Comparison of ENCODE assay signal across 33 cellular contexts in genomic region chr4:41715155-41715554, GRCh38. TPM values are rescaled to one million over a fixed set of nuclear protein-coding genes. Genes with fewer than 3 reads are reported as not detected.
"Had no signal": no experiment of that assay in that cellular context is flagged by ENCODE, and none has a peak within 500 bp of the region (broad histone marks: within the 10 kb centered on the region; RNA-seq: fewer than 3 reads in every experiment).

No MANE protein-coding gene starts in this region.

- H3K4me3 Mint-ChIP-seq: dendritic cell treated with granulocyte-macrophage colony-stimulating factor and Interleukin-4, amounts not matched to agents 40 ng/mL and 50 ng/mL, for 4 days; effector memory CD8-positive, alpha-beta T cell; endodermal cell; mesothelial cell of epicardium; naive B cell; naive thymus-derived CD8-positive, alpha-beta T cell had no signal

- H3K27ac Mint-ChIP-seq: dendritic cell treated with granulocyte-macrophage colony-stimulating factor and Interleukin-4, amounts not matched to agents 40 ng/mL and 50 ng/mL, for 4 days; effector memory CD8-positive, alpha-beta T cell; endodermal cell; mesothelial cell of epicardium; naive thymus-derived CD8-positive, alpha-beta T cell had no signal

- H3K36me3 Mint-ChIP-seq: mesothelial cell of epicardium, naive B cell had no signal

- H3K36me3 ChIP-seq: esophagus squamous epithelium, gastrocnemius medialis, heart right ventricle, left lung, lower lobe of right lung had no signal

- H3K27ac ChIP-seq: epithelial cell of prostate, esophagus squamous epithelium, gastrocnemius medialis, heart right ventricle, left lung, lower lobe of right lung had no signal

- H3K9me3 ChIP-seq: esophagus squamous epithelium, gastrocnemius medialis, heart right ventricle, left lung, mucosa of descending colon had no signal

- H3K4me3 ChIP-seq: esophagus squamous epithelium, gastrocnemius medialis, heart right ventricle, left lung, lower lobe of right lung, mucosa of descending colon had no signal

- H3K27me3 ChIP-seq: left lung had no signal

- H3K4me1 Mint-ChIP-seq: endodermal cell; mesothelial cell of epicardium; naive B cell; naive thymus-derived CD8-positive, alpha-beta T cell had no signal

- H3K4me1 ChIP-seq: esophagus squamous epithelium, gastrocnemius medialis, heart right ventricle, left lung, lower lobe of right lung had no signal

- H3K9me3 Mint-ChIP-seq: dendritic cell treated with granulocyte-macrophage colony-stimulating factor and Interleukin-4, amounts not matched to agents 40 ng/mL and 50 ng/mL, for 4 days; endodermal cell; mesothelial cell of epicardium had no signal

- DNase-seq: cortex of kidney; effector CD8-positive, alpha-beta T cell; effector memory CD8-positive, alpha-beta T cell; endodermal cell; erythroblast; esophagus squamous epithelium; foreskin fibroblast; foreskin melanocyte; gastrocnemius medialis; glutamatergic neuron; head of caudate nucleus; heart right ventricle; hippocampal formation; left cardiac atrium; left lung; left ventricle myocardium superior; lower lobe of right lung; mesenchymal stem cell; mucosa of descending colon; naive B cell; naive thymus-derived CD8-positive, alpha-beta T cell had no signal

- ATAC-seq: effector memory CD8-positive, alpha-beta T cell; esophagus mucosa; gastrocnemius medialis; heart right ventricle; left cardiac atrium; left ventricle myocardium superior; lower lobe of right lung; mucosa of descending colon; naive thymus-derived CD8-positive, alpha-beta T cell had no signal

RNA-seq across cellular contexts. Expression of gene PHOX2B, which starts 33.4 kb away (rescaled TPM):
- total RNA-seq: dermis microvascular lymphatic vessel endothelial cell; endodermal cell; esophagus mucosa; esophagus squamous epithelium; gastrocnemius medialis; glomerular endothelial cell; heart right ventricle; kidney epithelial cell; left cardiac atrium; left lung; left ventricle myocardium superior; lower leg skin; lower lobe of right lung; lung microvascular endothelial cell; mesenteric fat pad; mesothelial cell of epicardium; myocyte; naive thymus-derived CD8-positive, alpha-beta T cell had no signal
- polyA plus RNA-seq: heart right ventricle; keratinocyte; naive thymus-derived CD8-positive, alpha-beta T cell had no signal
